24 cellular contexts compared by ENCODE assay signal in genomic region chr6:41193884-41194283, GRCh38. TPM values are rescaled to one million over a fixed set of nuclear protein-coding genes. Genes with fewer than 3 reads are reported as not detected.
"Had no signal": no experiment of that assay in that cellular context is flagged by ENCODE, and none has a peak within 500 bp of the region (broad histone marks: within the 10 kb centered on the region; RNA-seq: fewer than 3 reads in every experiment).

No MANE protein-coding gene starts in this region.

- H3K4me1 ChIP-seq: colonic mucosa, sigmoid colon had no signal

- H2AFZ ChIP-seq: hepatocyte had no signal

- H3K4me1 Mint-ChIP-seq: endodermal cell, nephron had no signal

- H3K4me2 ChIP-seq: hepatocyte had no signal

- H3K27ac ChIP-seq: colonic mucosa, hepatocyte, sigmoid colon, skin epidermis had no signal

- H3K79me2 ChIP-seq: hepatocyte had no signal

- H3K36me3 ChIP-seq: colonic mucosa, sigmoid colon had no signal

- H3K27ac Mint-ChIP-seq: endodermal cell, nephron had no signal

- H3K9me3 ChIP-seq: colonic mucosa had no signal

- H3K4me3 Mint-ChIP-seq: endodermal cell, nephron had no signal

- H3K4me3 ChIP-seq: colonic mucosa, hepatocyte, mucosa of descending colon, sigmoid colon, skin epidermis had no signal

- DNase-seq: colonic mucosa; dermis blood vessel endothelial cell; endodermal cell; erythroblast; foreskin melanocyte; head of caudate nucleus; left colon; mammary epithelial cell; mucosa of descending colon; posterior cingulate gyrus; sigmoid colon; stimulated activated CD4-positive, alpha-beta T cell treated with anti-CD3 and anti-CD28 coated beads, Interleukin-2, amount 100 ng/mL, for 24 hours; stimulated activated naive CD4-positive, alpha-beta T cell treated with Interleukin-2 at 50 U/mL for 16 hours; trophoblast cell had no signal

- H3K27me3 ChIP-seq: colonic mucosa had no signal

- ATAC-seq: left colon, mucosa of descending colon had no signal

RNA-seq across cellular contexts. Expression of gene TREML2, which starts 7.1 kb away (rescaled TPM):
- total RNA-seq: dermis blood vessel endothelial cell, endodermal cell, endothelial cell of umbilical vein, mucosa of descending colon, osteoblast, pulmonary artery endothelial cell, sigmoid colon had no signal
- polyA plus RNA-seq: endothelial cell of umbilical vein, hepatocyte had no signal

RNA-seq across cellular contexts. Expression of gene TREM2, which starts 31.0 kb away (rescaled TPM):
- total RNA-seq: dermis blood vessel endothelial cell, endodermal cell, endothelial cell of umbilical vein, kidney epithelial cell, pulmonary artery endothelial cell had no signal
- polyA plus RNA-seq: endothelial cell of umbilical vein had no signal

RNA-seq across cellular contexts. Expression of gene TREML4, which starts 34.3 kb away (rescaled TPM):
- total RNA-seq: cerebellum, colonic mucosa, dermis blood vessel endothelial cell, endodermal cell, endothelial cell of umbilical vein, hepatocyte, kidney epithelial cell, left colon, lower leg skin, mammary epithelial cell, mucosa of descending colon, osteoblast, pulmonary artery endothelial cell, sigmoid colon, urinary bladder had no signal
- polyA plus RNA-seq: endothelial cell of umbilical vein, hepatocyte, mammary epithelial cell had no signal

RNA-seq across cellular contexts. Expression of gene TREML1, which starts 39.7 kb away (rescaled TPM):
- total RNA-seq: cerebellum, colonic mucosa, dermis blood vessel endothelial cell, endothelial cell of umbilical vein, hepatocyte, kidney epithelial cell, left colon, lower leg skin, osteoblast, pulmonary artery endothelial cell had no signal
- polyA plus RNA-seq: endothelial cell of umbilical vein, hepatocyte, urinary bladder had no signal
